8 cellular contexts compared by ENCODE assay signal in the genomic region with DNA sequence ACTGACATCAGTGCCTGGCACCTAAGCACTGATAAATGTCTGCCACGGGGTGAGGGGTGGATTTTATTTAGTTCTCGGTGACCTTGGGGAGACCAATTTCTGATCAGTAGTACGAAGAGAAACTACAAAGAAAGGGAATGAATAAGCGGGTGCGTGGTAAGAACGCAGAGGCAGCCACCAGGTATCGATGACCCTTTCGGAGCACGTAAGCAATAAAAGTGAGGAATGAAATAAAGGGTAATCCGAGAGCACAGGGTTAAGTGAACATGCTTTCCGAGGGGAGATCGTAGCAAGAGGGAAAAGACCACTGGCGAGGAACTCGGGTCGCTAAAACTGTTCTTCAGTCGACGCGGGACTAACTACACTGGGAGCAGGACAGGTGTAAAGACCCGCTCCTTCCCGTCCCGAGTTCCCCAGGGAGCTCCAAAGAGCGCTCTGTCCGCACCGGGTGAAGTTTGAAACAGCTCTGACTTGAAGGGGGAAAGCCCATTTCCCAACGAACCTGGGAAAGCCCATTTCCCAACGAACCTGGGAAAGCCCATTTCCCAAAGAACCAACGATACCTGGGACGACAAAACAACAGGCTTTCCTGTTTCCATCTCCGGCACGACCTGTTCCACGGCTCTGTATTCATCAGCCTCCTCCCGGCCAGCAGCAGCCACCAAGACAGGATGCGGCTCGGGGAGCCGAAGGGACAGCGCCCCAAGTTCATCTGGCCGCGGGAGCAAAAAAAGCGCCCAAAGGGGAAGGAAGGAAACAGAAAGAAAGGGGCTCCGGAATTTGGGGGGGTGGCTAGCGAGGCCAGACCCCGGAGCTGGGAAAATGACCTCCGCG. TPM values are rescaled to one million over a fixed set of nuclear protein-coding genes. Genes with fewer than 3 reads are reported as not detected.
DNase-seq lines count a peak whose midpoint lies in the region; ATAC-seq lines count a peak whose summit lies in the region.

No MANE protein-coding gene starts in this region.

- H3K27me3 ChIP-seq in right cardiac atrium (ENCODE audit: control insufficient read depth, insufficient read depth) (no peaks in the 10 kb centered on the region), rectal smooth muscle tissue (ENCODE audit: control insufficient read depth, insufficient read depth, low read length) (peaks cover 8% of the 10 kb centered on the region)

- H3K36me3 ChIP-seq in rectal smooth muscle tissue (ENCODE audit: control insufficient read depth, insufficient read depth, low read length): no peaks in the 10 kb centered on the region

- H3K27me3 Mint-ChIP-seq in activated CD4-positive, alpha-beta T cell treated with anti-CD3 and anti-CD28 coated beads, Interleukin-2, amount 10 ng/mL, durations not matched to agents 7 days and 5 days: peaks cover 66% of the 10 kb centered on the region
- peaks cover 56% of the 10 kb centered on the region for H3K27me3 Mint-ChIP-seq in activated T-cell treated with anti-CD3 and anti-CD28 coated beads, Interleukin-2, amount 50 U/mL, for 72 hours (ENCODE audit: low read depth)

- 6% methylated on average over 44 of the region's 44 CpGs for WGBS in right cardiac atrium

- H3K4me3 ChIP-seq in right cardiac atrium (ENCODE audit: low read length) (peak overlapping the region; percentile 76), rectal smooth muscle tissue (ENCODE audit: low read length) (peak overlapping the region; percentile 82)

- H3K27ac ChIP-seq in right cardiac atrium (ENCODE audit: low read length) (no peak overlapping the region), rectal smooth muscle tissue (ENCODE audit: low read depth, low read length) (no peak overlapping the region)

- peaks cover 13% of the 10 kb centered on the region for H3K4me1 Mint-ChIP-seq in activated CD4-positive, alpha-beta T cell treated with anti-CD3 and anti-CD28 coated beads, Interleukin-2, amount 10 ng/mL, durations not matched to agents 7 days and 5 days
- peaks cover 7% of the 10 kb centered on the region for H3K4me1 Mint-ChIP-seq in activated T-cell treated with anti-CD3 and anti-CD28 coated beads, Interleukin-2, amount 50 U/mL, for 72 hours (ENCODE audit: low read depth)

- POLR2A ChIA-PET in activated CD4-positive, alpha-beta T cell treated with anti-CD3 and anti-CD28 coated beads, Interleukin-2, amount 10 ng/mL, durations not matched to agents 7 days and 5 days (lab: Charles Lee): no interaction called here

- DNase-seq in activated CD4-positive, alpha-beta T cell treated with anti-CD3 and anti-CD28 coated beads, Interleukin-2, amount 10 ng/mL, durations not matched to agents 7 days and 5 days: peak; percentile 21
- DNase-seq in activated CD4-positive, alpha-beta T cell treated with anti-CD3 and anti-CD28 coated beads, Interleukin-2, amount 50 U/mL, for 4 hours: no peak
- DNase-seq in activated T-cell treated with anti-CD3 and anti-CD28 coated beads, Interleukin-2, amount 50 U/mL, for 72 hours: peak; percentile 25 to 33
- DNase-seq in right cardiac atrium (no peak), SIG-M5 treated with dmso at 0.1 percent for 504 hours (lab: John Stamatoyannopoulos, UW; ENCODE audit: unreplicated experiment) (no peak)

- H3K9me3 Mint-ChIP-seq in activated CD4-positive, alpha-beta T cell treated with anti-CD3 and anti-CD28 coated beads, Interleukin-2, amount 10 ng/mL, durations not matched to agents 7 days and 5 days: no peaks in the 10 kb centered on the region
- H3K9me3 Mint-ChIP-seq in activated T-cell treated with anti-CD3 and anti-CD28 coated beads, Interleukin-2, amount 50 U/mL, for 72 hours: no peaks in the 10 kb centered on the region

- no peaks in the 10 kb centered on the region for H3K36me3 Mint-ChIP-seq in activated CD4-positive, alpha-beta T cell treated with anti-CD3 and anti-CD28 coated beads, Interleukin-2, amount 10 ng/mL, durations not matched to agents 7 days and 5 days (ENCODE audit: low read depth)
- peaks cover 1 to 4% of the 10 kb centered on the region in 2 donors for H3K36me3 Mint-ChIP-seq in activated T-cell treated with anti-CD3 and anti-CD28 coated beads, Interleukin-2, amount 50 U/mL, for 72 hours (ENCODE audit: insufficient read depth in 2 of 2)

- H3K4me1 ChIP-seq in right cardiac atrium (ENCODE audit: control insufficient read depth, insufficient read depth, low read length) (no peaks in the 10 kb centered on the region), rectal smooth muscle tissue (ENCODE audit: control insufficient read depth, insufficient read depth, low read length) (peaks cover 3% of the 10 kb centered on the region)

- H3K9ac ChIP-seq in rectal smooth muscle tissue (ENCODE audit: low read length): no peak overlapping the region

- H3K9me3 ChIP-seq in right cardiac atrium (ENCODE audit: control insufficient read depth, low read length): no peaks in the 10 kb centered on the region

- ATAC-seq in HG03159 (IDR thresholded peaks at IDR 0.05; ENCODE audit: unreplicated experiment) (peak; percentile 8), right cardiac atrium (peak in 1 of 2 donors; percentile 53), GM18868 (IDR thresholded peaks at IDR 0.05; ENCODE audit: unreplicated experiment) (no peak)
- ATAC-seq in activated T-cell treated with anti-CD3 and anti-CD28 coated beads, Interleukin-2, amount 50 U/mL, for 72 hours (replicated peaks in 1 of 2): peak; percentile 24 to 43

- CTCF ChIA-PET in activated CD4-positive, alpha-beta T cell treated with anti-CD3 and anti-CD28 coated beads, Interleukin-2, amount 10 ng/mL, durations not matched to agents 7 days and 5 days (lab: Charles Lee): interaction anchor here (1.8 to 2.3 kb wide), 2 partner anchors 10 to 13 kb away, joined by 5 read pairs; no protein-coding TSS in a partner anchor

- peak overlapping the region; percentile 78 for H3K4me3 Mint-ChIP-seq in activated CD4-positive, alpha-beta T cell treated with anti-CD3 and anti-CD28 coated beads, Interleukin-2, amount 10 ng/mL, durations not matched to agents 7 days and 5 days
- H3K4me3 Mint-ChIP-seq in activated T-cell treated with anti-CD3 and anti-CD28 coated beads, Interleukin-2, amount 50 U/mL, for 72 hours: peak overlapping the region; percentile 76 to 92

- peak overlapping the region; percentile 63 for H3K27ac Mint-ChIP-seq in activated CD4-positive, alpha-beta T cell treated with anti-CD3 and anti-CD28 coated beads, Interleukin-2, amount 10 ng/mL, durations not matched to agents 7 days and 5 days
- H3K27ac Mint-ChIP-seq in activated T-cell treated with anti-CD3 and anti-CD28 coated beads, Interleukin-2, amount 50 U/mL, for 72 hours: no peak overlapping the region

- intact Hi-C loops in right cardiac atrium (cut with DNase I): no loop called here

RNA-seq across cellular contexts. Expression of a gene that starts 1.0 kb away (rescaled TPM):
- total RNA-seq in activated CD4-positive, alpha-beta T cell treated with anti-CD3 and anti-CD28 coated beads, Interleukin-2, amount 10 ng/mL, durations not matched to agents 7 days and 5 days: under 1 TPM; 0.42 to 0.99 TPM
- total RNA-seq in activated T-cell treated with anti-CD3 and anti-CD28 coated beads, Interleukin-2, amount 50 U/mL, for 72 hours: 1 to 10 TPM; 2.7 to 5.9 TPM
- under 1 TPM; 0.29 to 0.97 (median 0.36) TPM for total RNA-seq in right cardiac atrium
- 0.63 TPM for polyA plus RNA-seq in right cardiac atrium

Comparison
In these comparisons a context has a peak if more than half of its experiments do, and no peak if none do; other contexts are left out.
1. DNase-seq: peak in activated CD4-positive, alpha-beta T cell treated with anti-CD3 and anti-CD28 coated beads, Interleukin-2, amount 10 ng/mL, durations not matched to agents 7 days and 5 days (single experiment) and activated T-cell treated with anti-CD3 and anti-CD28 coated beads, Interleukin-2, amount 50 U/mL, for 72 hours (2 of 2); none in activated CD4-positive, alpha-beta T cell treated with anti-CD3 and anti-CD28 coated beads, Interleukin-2, amount 50 U/mL, for 4 hours (0 of 2), right cardiac atrium (0 of 3) and SIG-M5 treated with dmso at 0.1 percent for 504 hours (single experiment).